In genomic region chr1:8118736-8119135, GRCh38 we compare ENCODE assay signal across 7 cellular contexts.
DNase-seq lines count a peak whose midpoint lies in the region; ATAC-seq, FAIRE-seq and TF ChIP-seq lines count a peak whose summit lies in the region.
"Not testable (repeated sequence)": the region's sequence is repeated elsewhere in the genome, so short reads cannot be mapped to it uniquely, and the experiment has no call there.

No MANE protein-coding gene starts in this region.

- not testable (repeated sequence) for H2AFZ ChIP-seq in HCT116 (ENCODE audit: low read depth, low read length, poor library complexity, severe bottlenecking); PC-9; K562 (ENCODE audit: low read depth, low read length)

- H3K27me3 ChIP-seq in HCT116 (ENCODE audit: insufficient read depth, low read length); PC-9 (ENCODE audit: insufficient read depth, low read depth); K562 (ENCODE audit: control insufficient read depth in 2 of 2, insufficient read depth in 2 of 2, low read length in 2 of 2); left ventricle myocardium inferior (ENCODE audit: low read depth); rectal smooth muscle tissue (ENCODE audit: control insufficient read depth, insufficient read depth, low read length); thyroid gland: not testable (repeated sequence)

- not testable (repeated sequence) for H3K4me3 Mint-ChIP-seq in mesothelial cell of epicardium

- not testable (repeated sequence) for H3K9me2 ChIP-seq in HCT116 (ENCODE audit: insufficient read depth); PC-9 (ENCODE audit: insufficient read depth)

- not testable (repeated sequence) for H3K36me3 Mint-ChIP-seq in mesothelial cell of epicardium

- not testable (repeated sequence) for FAIRE-seq in K562 (lab: Jason Lieb, UNC)

- TF ChIP-seq CTCF in HCT116 (IDR thresholded peaks at IDR 0.05 in 2 of 3, conservative IDR thresholded peaks at IDR 0.05 in 1 of 3; ENCODE audit: borderline replicate concordance in 1 of 3, insufficient read depth in 1 of 3, low read depth in 2 of 3, low read length in 2 of 3); PC-9 (conservative IDR thresholded peaks at IDR 0.05); K562 (IDR thresholded peaks at IDR 0.05 in 2 of 3, conservative IDR thresholded peaks at IDR 0.05 in 1 of 3; ENCODE audit: insufficient read depth in 2 of 3, low read depth in 1 of 3, low read length in 3 of 3); left ventricle myocardium inferior (IDR thresholded peaks at IDR 0.05; ENCODE audit: borderline replicate concordance); mesothelial cell of epicardium (IDR thresholded peaks at IDR 0.05; ENCODE audit: unreplicated experiment); thyroid gland (IDR thresholded peaks at IDR 0.05): not testable (repeated sequence)

- H3F3A ChIP-seq in PC-9 (ENCODE audit: insufficient read depth, low read depth), result peaks cover 75% of the 10 kb centered on the region

- POLR2A ChIA-PET in HCT116 (lab: Charles Lee), result interaction anchor here (0.6 to 2.0 kb wide), 8 partner anchors 12 to 75 kb away, joined by 3 to 8 read pairs (median 5); no protein-coding TSS in a partner anchor
- POLR2A ChIA-PET in PC-9 (lab: Charles Lee; ENCODE audit: unreplicated experiment); K562 (lab: Yijun Ruan, JAX): not testable (repeated sequence)

- H3K4me1 Mint-ChIP-seq in mesothelial cell of epicardium, result peaks cover 59% of the 10 kb centered on the region

- in situ Hi-C loops in K562 (cut with MboI), result not testable (repeated sequence)

- not testable (repeated sequence) for H3K9me1 ChIP-seq in K562 (ENCODE audit: control insufficient read depth, insufficient read depth, low read length)

- RAD21 ChIA-PET in HCT116 (lab: Charles Lee; ENCODE audit: low non-redundant PET in 1 of 2, low total read pairs in 2 of 2, uncharacterized antibody in 2 of 2, unreplicated experiment in 2 of 2), result not testable (repeated sequence)

- intact Hi-C loops in HCT116 (cut with micrococcal nuclease); PC-9 (cut with micrococcal nuclease; ENCODE audit: unreplicated experiment); K562 (cut with micrococcal nuclease); left ventricle myocardium inferior (cut with micrococcal nuclease): not testable (repeated sequence)
- intact Hi-C loops in thyroid gland (cut with DNase I), result loop anchor here (10.0 kb wide), 1 partner anchor 84 kb away; no protein-coding TSS in a partner anchor

- TF ChIP-seq EP300 in K562 (IDR thresholded peaks at IDR 0.05; ENCODE audit: low read length), result not testable (repeated sequence)

- not testable (repeated sequence) for TF ChIP-seq RAD21 in HCT116 (IDR thresholded peaks at IDR 0.05; ENCODE audit: low read depth); K562 (CRISPR knock-in tag; conservative IDR thresholded peaks at IDR 0.05 in 1 of 2, IDR thresholded peaks at IDR 0.05 in 1 of 2)

- not testable (repeated sequence) for H3K9me3 ChIP-seq in HCT116 (ENCODE audit: control insufficient read depth in 1 of 2, insufficient read depth in 1 of 2, low read depth in 1 of 2, low read length in 2 of 2); PC-9 (ENCODE audit: insufficient read depth, low read depth); K562 (replicated peaks; ENCODE audit: control insufficient read depth, insufficient read depth, low read depth, low read length); left ventricle myocardium inferior (replicated peaks); thyroid gland

- DNase-seq in HCT116 (ENCODE audit: low read depth, low spot score); PC-9; K562 (ENCODE audit: extremely low read depth in 1 of 4, low spot score in 3 of 4); left ventricle myocardium inferior; mesothelial cell of epicardium (ENCODE audit: low spot score in 2 of 2, unreplicated experiment in 2 of 2); thyroid gland: not testable (repeated sequence)

- H3K27ac ChIP-seq in HCT116 (ENCODE audit: low read depth, low read length), result peak overlapping the region; percentile 99
- H3K27ac ChIP-seq in PC-9, result peak overlapping the region; percentile 100
- not testable (repeated sequence) for H3K27ac ChIP-seq in K562 (ENCODE audit: extremely low read depth, low read depth, low read length)
- peak overlapping the region; percentile 88 for H3K27ac ChIP-seq in left ventricle myocardium inferior (replicated peaks)
- peak overlapping the region; percentile 85 for H3K27ac ChIP-seq in rectal smooth muscle tissue (ENCODE audit: low read depth, low read length)
- H3K27ac ChIP-seq in thyroid gland, result peak overlapping the region in 2 of 3 donors; percentile 93 to 98

- peak overlapping the region; percentile 61 for H3K9ac ChIP-seq in HCT116 (ENCODE audit: low read length)
- H3K9ac ChIP-seq in K562 (ENCODE audit: insufficient read depth in 1 of 2, low read depth in 2 of 2, low read length in 2 of 2); rectal smooth muscle tissue (ENCODE audit: low read length): not testable (repeated sequence)

- not testable (repeated sequence) for TF ChIP-seq POLR2A in HCT116 (IDR thresholded peaks at IDR 0.05; ENCODE audit: borderline replicate concordance, extremely low read depth, insufficient read depth, insufficient read length); K562 (conservative IDR thresholded peaks at IDR 0.05); thyroid gland (IDR thresholded peaks at IDR 0.05)

- H3K36me3 ChIP-seq in HCT116 (ENCODE audit: control insufficient read depth in 1 of 2, insufficient read depth in 2 of 2, low read length in 2 of 2); PC-9 (ENCODE audit: low read depth); K562 (ENCODE audit: control insufficient read depth, insufficient read depth, low read length); left ventricle myocardium inferior; rectal smooth muscle tissue (ENCODE audit: control insufficient read depth, insufficient read depth, low read length); thyroid gland: not testable (repeated sequence)

- H3K9me3 Mint-ChIP-seq in mesothelial cell of epicardium, result not testable (repeated sequence)

- H3K4me1 ChIP-seq in HCT116 (ENCODE audit: control insufficient read depth in 1 of 2, insufficient read depth in 2 of 2, low read length in 2 of 2), result peaks cover 96 to 100% of the 10 kb centered on the region in 2 experiments
- peaks cover 86% of the 10 kb centered on the region for H3K4me1 ChIP-seq in PC-9 (replicated peaks; ENCODE audit: insufficient read depth)
- peaks cover 20 to 32% of the 10 kb centered on the region in 2 experiments for H3K4me1 ChIP-seq in K562 (replicated peaks in 1 of 2; ENCODE audit: control insufficient read depth in 2 of 2, insufficient read depth in 2 of 2, low read length in 2 of 2)
- H3K4me1 ChIP-seq in left ventricle myocardium inferior, result peaks cover 55% of the 10 kb centered on the region
- H3K4me1 ChIP-seq in rectal smooth muscle tissue (ENCODE audit: control insufficient read depth, insufficient read depth, low read length), result peaks cover 49% of the 10 kb centered on the region
- H3K4me1 ChIP-seq in thyroid gland, result peaks cover 45 to 62% of the 10 kb centered on the region in 2 donors

- WGBS in K562 (ENCODE audit: insufficient coverage, low coverage, missing lambda C conversion rate), result 65% methylated on average over 6 of the region's 6 CpGs
- 91 to 96% methylated on average over 6 of the region's 6 CpGs for WGBS in thyroid gland, 2 donors

- not testable (repeated sequence) for H4K20me1 ChIP-seq in HCT116 (ENCODE audit: insufficient read depth); PC-9 (ENCODE audit: insufficient read depth); K562 (replicated peaks; ENCODE audit: control insufficient read depth, insufficient read depth, low read length)

- not testable (repeated sequence) for H3K27me3 Mint-ChIP-seq in mesothelial cell of epicardium (ENCODE audit: low read depth)

- H3K4me2 ChIP-seq in HCT116 (ENCODE audit: low read length) (peak overlapping the region; percentile 71), PC-9 (peak overlapping the region; percentile 76; the same call in 1 of the 2 replicates)
- not testable (repeated sequence) for H3K4me2 ChIP-seq in K562 (ENCODE audit: insufficient read depth, low read length)

- not testable (repeated sequence) for H3K79me2 ChIP-seq in HCT116 (ENCODE audit: insufficient read depth, low read length); PC-9 (ENCODE audit: low read depth); K562 (ENCODE audit: control insufficient read depth, insufficient read depth, low read length)

- not testable (repeated sequence) for H3K4me3 ChIP-seq in HCT116 (replicated peaks in 1 of 2; ENCODE audit: low read depth in 1 of 2, low read length in 2 of 2); PC-9; K562; left ventricle myocardium inferior; rectal smooth muscle tissue (ENCODE audit: low read length); thyroid gland (replicated peaks in 1 of 3)

- not testable (repeated sequence) for BruUV-seq in HCT116 (replicated peaks; lab: Mats Ljungman, UMichigan); PC-9 (replicated peaks; lab: Mats Ljungman, UMichigan); K562 (replicated peaks; lab: Mats Ljungman, UMichigan)

- CTCF ChIA-PET in HCT116 (lab: Charles Lee); PC-9 (lab: Charles Lee); K562 (lab: Yijun Ruan, JAX; ENCODE audit: low intra/inter-chr PET ratio): not testable (repeated sequence)

- ATAC-seq in HCT116, K562: not testable (repeated sequence)

- H3K27ac Mint-ChIP-seq in mesothelial cell of epicardium, result peak overlapping the region; percentile 98

TF ChIP-seq in K562, 482 proteins besides CTCF, POLR2A, EP300 and RAD21 (continues in another document):
- 0 out of 2 replicates have a peak, but pooled peaks have one; percentile 29 for TF ChIP-seq CEBPG (CRISPR knock-in tag; IDR thresholded peaks at IDR 0.05)
- TF ChIP-seq CEBPG (tag; conservative IDR thresholded peaks at IDR 0.05 in 1 of 2, IDR thresholded peaks at IDR 0.05 in 1 of 2), result peak in 1 of 2 experiments; percentile 21; a peak in 1 of 4 replicates
